Comparison of ENCODE assay signal across 8 cellular contexts in the genomic region with DNA sequence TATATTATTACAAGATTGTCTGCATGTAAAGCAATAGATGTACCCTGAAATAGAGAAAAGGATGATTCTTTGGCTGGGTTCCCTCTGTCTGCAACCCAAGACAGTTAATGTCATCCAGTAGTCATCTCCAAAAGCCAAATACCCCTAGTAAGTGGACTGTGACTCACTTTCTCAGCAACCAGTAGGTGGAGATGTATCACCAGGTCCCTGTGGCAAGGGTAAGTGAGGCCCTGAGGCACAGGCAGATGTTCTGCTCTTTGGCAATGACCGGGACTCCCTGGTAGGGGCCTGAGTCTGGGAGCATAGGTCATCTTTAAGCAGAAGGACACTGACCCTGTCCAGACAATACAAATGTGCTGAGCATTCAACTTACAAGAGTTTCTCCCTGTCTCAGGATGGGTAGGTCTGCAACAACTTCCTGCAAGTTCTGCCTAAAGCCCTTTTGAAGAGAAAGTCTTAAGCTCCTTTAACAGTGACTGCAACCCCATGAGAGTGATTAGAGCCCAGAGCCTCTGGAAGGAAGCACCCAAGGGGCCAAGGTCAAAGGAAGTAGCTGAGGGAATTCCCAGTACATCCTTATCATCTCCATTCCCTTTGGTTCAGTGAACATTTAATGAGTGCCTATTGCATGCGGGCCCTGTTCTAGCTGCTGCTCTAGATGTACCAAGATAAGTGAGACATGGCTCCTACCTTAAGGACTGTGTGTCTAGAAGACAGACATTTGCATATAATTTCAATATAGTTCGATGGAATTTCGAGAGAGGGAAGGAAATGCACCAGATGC. TPM values are rescaled to one million over a fixed set of nuclear protein-coding genes. Genes with fewer than 3 reads are reported as not detected.
A peak's percentile ranks its signal among the peaks of the same experiment; 100 is the strongest.
DNase-seq lines count a peak whose midpoint lies in the region; ATAC-seq and TF ChIP-seq lines count a peak whose summit lies in the region.

No MANE protein-coding gene starts in this region.

- no peaks in the 10 kb centered on the region for H4K20me1 ChIP-seq in OCI-LY1 (ENCODE audit: insufficient read depth, low read length)

- no peaks in the 10 kb centered on the region for H3F3A ChIP-seq in OCI-LY1 (ENCODE audit: insufficient read depth, low read length)

- H3K9ac ChIP-seq in OCI-LY1 (ENCODE audit: low read length): no peak overlapping the region

- intact Hi-C loops in gastrocnemius medialis (cut with DNase I; ENCODE audit: low total_unique reads): no loop called here

- peak; percentile 52 to 54 for ATAC-seq in gastrocnemius medialis
- no peak for ATAC-seq in HG03097 (IDR thresholded peaks at IDR 0.05; ENCODE audit: low FRiP score, unreplicated experiment)
- ATAC-seq in GM18498 (IDR thresholded peaks at IDR 0.05; ENCODE audit: unreplicated experiment): no peak

- H3K27ac ChIP-seq in OCI-LY1 (ENCODE audit: low read depth, low read length, poor library complexity, severe bottlenecking) (no peak overlapping the region), gastrocnemius medialis (peak overlapping the region in 1 of 4 donors; percentile 41)

- H2AFZ ChIP-seq in OCI-LY1 (ENCODE audit: low read length): no peak overlapping the region

- DNase-seq in DMS53 (lab: John Stamatoyannopoulos, UW): peak; percentile 3
- DNase-seq in DMS53 treated with DMSO at 0.1 percent for 48 hours (lab: John Stamatoyannopoulos, UW; ENCODE audit: unreplicated experiment): no peak
- peak; percentile 71 for DNase-seq in fibroblast of gingiva (ENCODE audit: low read depth)
- DNase-seq in gastrocnemius medialis: no peak
- no peak for DNase-seq in HAP-1 (ENCODE audit: low spot score in 2 of 2)

- H3K4me3 ChIP-seq in OCI-LY1 (ENCODE audit: low read depth, low read length, poor library complexity, severe bottlenecking) (no peak overlapping the region), gastrocnemius medialis (no peak overlapping the region), HAP-1 (no peak overlapping the region)

- peak; percentile 43; the same call in 1 of the 2 replicates for TF ChIP-seq CTCF in OCI-LY1 (IDR thresholded peaks at IDR 0.05; ENCODE audit: low read length)
- peak in 3 of 5 experiments; percentile 10 to 58 (median 12) for TF ChIP-seq CTCF in gastrocnemius medialis (IDR thresholded peaks at IDR 0.05 in 4 of 5, conservative IDR thresholded peaks at IDR 0.05 in 1 of 5)

- H3K36me3 ChIP-seq in OCI-LY1 (ENCODE audit: insufficient read depth, low read length) (no peaks in the 10 kb centered on the region), gastrocnemius medialis (peaks cover 16 to 83% of the 10 kb centered on the region in 2 donors), HAP-1 (replicated peaks) (peaks cover 38% of the 10 kb centered on the region)

- no peaks in the 10 kb centered on the region for H3K9me2 ChIP-seq in OCI-LY1 (ENCODE audit: low read depth, low read length)

- H3K27me3 ChIP-seq in OCI-LY1 (ENCODE audit: insufficient read depth, low read length): no peaks in the 10 kb centered on the region; the same call in 1 of the 2 replicates
- H3K27me3 ChIP-seq in gastrocnemius medialis: no peaks in the 10 kb centered on the region
- H3K27me3 ChIP-seq in HAP-1 (ENCODE audit: low read depth): no peaks in the 10 kb centered on the region

- H3K4me2 ChIP-seq in OCI-LY1 (ENCODE audit: low read length): no peak overlapping the region

- H3K9me3 ChIP-seq in OCI-LY1 (ENCODE audit: low read length): no peaks in the 10 kb centered on the region
- H3K9me3 ChIP-seq in gastrocnemius medialis: no peaks in the 10 kb centered on the region
- no peaks in the 10 kb centered on the region for H3K9me3 ChIP-seq in HAP-1

- H3K4me1 ChIP-seq in OCI-LY1 (ENCODE audit: insufficient read depth, low read length, severe bottlenecking): no peaks in the 10 kb centered on the region
- peaks cover 11 to 43% of the 10 kb centered on the region in 2 donors for H3K4me1 ChIP-seq in gastrocnemius medialis
- no peaks in the 10 kb centered on the region for H3K4me1 ChIP-seq in HAP-1

- in situ Hi-C loops in gastrocnemius medialis (cut with MboI; ENCODE audit: low sequenced_read_pairs in 4 of 4) (no loop called here), HAP-1 (cut with MboI; ENCODE audit: low sequenced_read_pairs) (no loop called here)

- no peak for TF ChIP-seq POLR2A in gastrocnemius medialis (IDR thresholded peaks at IDR 0.05)

- H3K79me2 ChIP-seq in OCI-LY1 (ENCODE audit: insufficient read depth, low read length): no peaks in the 10 kb centered on the region

RNA-seq across cellular contexts. Expression of gene PMP22, which starts 31.9 kb away (rescaled TPM):
- total RNA-seq in gastrocnemius medialis: 100 to 1,000 TPM in 1 of 4 donors, 10 to 100 TPM in 3; 75.5 to 227 (median 83.2) TPM

Comparison
In these comparisons a context has a peak if more than half of its experiments do, and no peak if none do; other contexts are left out.
1. DNase-seq: peak in DMS53 (single experiment) and fibroblast of gingiva (single experiment); none in DMS53 treated with DMSO at 0.1 percent for 48 hours (single experiment), gastrocnemius medialis (0 of 2) and HAP-1 (0 of 2).
2. ATAC-seq: peak in gastrocnemius medialis (2 of 2); none in HG03097 (single experiment) and GM18498 (single experiment).